8 cellular contexts compared by ENCODE assay signal in genomic region chr12:54384591-54385041, GRCh38.
DNase-seq lines count a peak whose midpoint lies in the region; TF ChIP-seq lines count a peak whose summit lies in the region.

ZNF385A (minus strand) TSS chr12:54384733; CDS start chr12:54384514, 219 bp downstream.

- H3K9me3 ChIP-seq in HUES6 (ENCODE audit: control insufficient read depth, insufficient read depth, low read depth, low read length): no peaks in the 10 kb centered on the region

- H3K27ac ChIP-seq in HUES6 (ENCODE audit: low read depth, low read length) (peak within 1 kb of the TSS; percentile 25; the same call in 1 of the 2 replicates), cingulate gyrus (ENCODE audit: low read depth, low read length) (peak within 1 kb of the TSS; percentile 84)

- peaks cover 35% of the 10 kb centered on the region for H3K4me1 Mint-ChIP-seq in nephron

- no peak within 1 kb of the TSS for H3K4me3 Mint-ChIP-seq in nephron

- TF ChIP-seq CTCF in nephron (IDR thresholded peaks at IDR 0.05; ENCODE audit: unreplicated experiment in 3 of 3) (no peak), GM13977 (IDR thresholded peaks at IDR 0.05; ENCODE audit: extremely low read depth, insufficient read depth, missing control alignments) (no peak)

- H3K36me3 ChIP-seq in HUES6 (ENCODE audit: control insufficient read depth, insufficient read depth, low read length): peaks cover 9% of the 10 kb centered on the region

- H3K27ac Mint-ChIP-seq in nephron: peak within 1 kb of the TSS in 2 of 3 experiments; percentile 28 to 38

- no peaks in the 10 kb centered on the region for H3K27me3 ChIP-seq in HUES6 (ENCODE audit: control insufficient read depth, insufficient read depth, low read length)

- H3K9ac ChIP-seq in HUES6 (ENCODE audit: low read length): no peak within 1 kb of the TSS

- in situ Hi-C loops in GM13977 (cut with MboI; ENCODE audit: low pct_unique_long_range_greater_than_20kb, low sequenced_read_pairs, unreplicated experiment): no loop called here

- no peaks in the 10 kb centered on the region for H3K27me3 Mint-ChIP-seq in nephron (ENCODE audit: low read depth)

- H3K4me1 ChIP-seq in HUES6 (ENCODE audit: control insufficient read depth, insufficient read depth, low read length): peaks cover 62% of the 10 kb centered on the region

- H3K4me3 ChIP-seq in HUES6 (ENCODE audit: low read depth, low read length): peak within 1 kb of the TSS; percentile 35

- DNase-seq in ELR (ENCODE audit: low read depth): peak; percentile 20
- DNase-seq in hepatic stellate cell (ENCODE audit: low spot score): no peak
- DNase-seq in HuH-7 (ENCODE audit: low spot score): no peak
- DNase-seq in GM13977 (ENCODE audit: low spot score): no peak
- DNase-seq in activated effector memory CD4-positive, alpha-beta T cell treated with anti-CD3 and anti-CD28 coated beads, Interleukin-2, amount 50 U/mL, for 16 hours: no peak

- no peaks in the 10 kb centered on the region for H3K36me3 Mint-ChIP-seq in nephron (ENCODE audit: low read depth)

- H3K9me3 Mint-ChIP-seq in nephron: no peaks in the 10 kb centered on the region
